In genomic region chr6:109349419-109349987, GRCh38 we compare ENCODE assay signal across 10 cellular contexts. TPM values are rescaled to one million over a fixed set of nuclear protein-coding genes. Genes with fewer than 3 reads are reported as not detected.
A peak's percentile ranks its signal among the peaks of the same experiment; 100 is the strongest.
DNase-seq lines count a peak whose midpoint lies in the region; TF ChIP-seq lines count a peak whose summit lies in the region.
"Had no signal": no experiment of that assay in that cellular context is flagged by ENCODE, and none has a peak within 500 bp of the region (broad histone marks: within the 10 kb centered on the region; RNA-seq: fewer than 3 reads in every experiment).

No MANE protein-coding gene starts in this region.

- H3K9me3 Mint-ChIP-seq in activated CD4-positive, alpha-beta memory T cell treated with anti-CD3 and anti-CD28 coated beads for 36 hours, result no peaks in the 10 kb centered on the region
- no peaks in the 10 kb centered on the region for H3K9me3 Mint-ChIP-seq in endodermal cell
- H3K9me3 Mint-ChIP-seq: activated naive CD4-positive, alpha-beta T cell treated with anti-CD3 and anti-CD28 coated beads, Interleukin-2, amount 10 ng/mL, durations not matched to agents 7 days and 5 days had no signal

- DNase-seq in NCI-H146 treated with DMSO at 0.1 percent for 48 hours (lab: John Stamatoyannopoulos, UW; ENCODE audit: unreplicated experiment) (peak; percentile 25), T47D (ENCODE audit: low read depth in 1 of 2, low spot score in 1 of 2) (peak; percentile 42 to 76), lung microvascular endothelial cell (ENCODE audit: low read depth in 2 of 2) (peak; percentile 65 to 79), MM.1S (no peak), endodermal cell (no peak), posterior cingulate gyrus (no peak)
- DNase-seq in activated CD4-positive, alpha-beta memory T cell treated with anti-CD3 and anti-CD28 coated beads for 36 hours, result no peak
- DNase-seq: activated naive CD4-positive, alpha-beta T cell treated with anti-CD3 and anti-CD28 coated beads, Interleukin-2, amount 10 ng/mL, durations not matched to agents 7 days and 5 days had no signal

- intact Hi-C loops in activated CD4-positive, alpha-beta memory T cell treated with anti-CD3 and anti-CD28 coated beads for 36 hours (cut with micrococcal nuclease), result no loop called here
- intact Hi-C loops in posterior cingulate gyrus (cut with DNase I), result no loop called here

- H3K27me3 ChIP-seq in BLaER1 treated with 17β-estradiol and CSF1 and Interleukin-3, amounts not matched to agents 10 nM and 100 nM, result no peaks in the 10 kb centered on the region
- no peaks in the 10 kb centered on the region for H3K27me3 ChIP-seq in MM.1S (replicated peaks; ENCODE audit: insufficient read depth, low read length)
- no peaks in the 10 kb centered on the region for H3K27me3 ChIP-seq in endodermal cell (ENCODE audit: control insufficient read depth, insufficient read depth, low read length, poor library complexity, severe bottlenecking)

- H3K4me3 Mint-ChIP-seq in activated CD4-positive, alpha-beta memory T cell treated with anti-CD3 and anti-CD28 coated beads for 36 hours, result no peak overlapping the region
- no peak overlapping the region for H3K4me3 Mint-ChIP-seq in endodermal cell
- H3K4me3 Mint-ChIP-seq: activated naive CD4-positive, alpha-beta T cell treated with anti-CD3 and anti-CD28 coated beads, Interleukin-2, amount 10 ng/mL, durations not matched to agents 7 days and 5 days had no signal

- POLR2A ChIA-PET in activated CD4-positive, alpha-beta memory T cell treated with anti-CD3 and anti-CD28 coated beads for 36 hours (lab: Charles Lee), result interaction anchor here (0.6 kb wide), 1 partner anchor 99 kb away, joined by 3 read pairs; no protein-coding TSS in a partner anchor

- H3K4me1 ChIP-seq in BLaER1 treated with 17β-estradiol and CSF1 and Interleukin-3, amounts not matched to agents 10 nM and 100 nM, result peaks cover 17 to 87% (median 48%) of the 10 kb centered on the region in 10 experiments
- H3K4me1 ChIP-seq in MM.1S (ENCODE audit: low read length) (no peaks in the 10 kb centered on the region), endodermal cell (ENCODE audit: control insufficient read depth, insufficient read depth, low read length) (no peaks in the 10 kb centered on the region)

- H3F3A ChIP-seq in MM.1S (ENCODE audit: insufficient read depth, low read length), result no peaks in the 10 kb centered on the region

- no peaks in the 10 kb centered on the region for H3K4me1 Mint-ChIP-seq in activated CD4-positive, alpha-beta memory T cell treated with anti-CD3 and anti-CD28 coated beads for 36 hours (ENCODE audit: low read depth)
- H3K4me1 Mint-ChIP-seq in endodermal cell, result no peaks in the 10 kb centered on the region

- H2AFZ ChIP-seq in MM.1S (ENCODE audit: low read length), result no peak overlapping the region

- in situ Hi-C loops in T47D (cut with HindIII; ENCODE audit: low pct_unique_long_range_greater_than_20kb, low sequenced_read_pairs), result no loop called here

- CTCF ChIA-PET in activated CD4-positive, alpha-beta memory T cell treated with anti-CD3 and anti-CD28 coated beads for 36 hours (lab: Charles Lee), result no interaction called here

- H3K79me2 ChIP-seq in MM.1S (ENCODE audit: low read length), result no peaks in the 10 kb centered on the region

- no peaks in the 10 kb centered on the region for H3K9me3 ChIP-seq in BLaER1 treated with 17β-estradiol and CSF1 and Interleukin-3, amounts not matched to agents 10 nM and 100 nM (replicated peaks in 1 of 11)
- H3K9me3 ChIP-seq in MM.1S (replicated peaks; ENCODE audit: insufficient read depth, low read length) (no peaks in the 10 kb centered on the region), endodermal cell (ENCODE audit: control insufficient read depth, low read length) (no peaks in the 10 kb centered on the region)

- H3K36me3 ChIP-seq in BLaER1 treated with 17β-estradiol and CSF1 and Interleukin-3, amounts not matched to agents 10 nM and 100 nM, result peaks cover 6 to 27% (median 12%) of the 10 kb centered on the region in 11 experiments; a peak in 12 of 22 replicates
- H3K36me3 ChIP-seq in MM.1S (replicated peaks; ENCODE audit: insufficient read depth, low read length), result no peaks in the 10 kb centered on the region
- H3K36me3 ChIP-seq in endodermal cell (ENCODE audit: control insufficient read depth, insufficient read depth, low read length), result no peaks in the 10 kb centered on the region

- no peaks in the 10 kb centered on the region for H3K9me2 ChIP-seq in MM.1S (replicated peaks; ENCODE audit: insufficient read depth, low read length)

- H4K20me1 ChIP-seq in BLaER1 treated with 17β-estradiol and CSF1 and Interleukin-3, amounts not matched to agents 10 nM and 100 nM, result no peaks in the 10 kb centered on the region
- H4K20me1 ChIP-seq in MM.1S (ENCODE audit: insufficient read depth, low read length), result no peaks in the 10 kb centered on the region

- WGBS in endodermal cell (ENCODE audit: insufficient coverage in 1 of 2, insufficient read length in 1 of 2), 2 experiments, result 94 to 100% methylated on average over 2 to 3 of the region's 3 CpGs

- H3K4me2 ChIP-seq in BLaER1 treated with 17β-estradiol and CSF1 and Interleukin-3, amounts not matched to agents 10 nM and 100 nM, result peak overlapping the region in 7 of 11 experiments; percentile 1 to 95 (median 85); a peak in 12 of 22 replicates
- no peak overlapping the region for H3K4me2 ChIP-seq in MM.1S (ENCODE audit: low read depth, low read length)
- H3K4me2 ChIP-seq: smooth muscle cell had no signal

- H3K27ac ChIP-seq in BLaER1 treated with 17β-estradiol and CSF1 and Interleukin-3, amounts not matched to agents 10 nM and 100 nM, result no peak overlapping the region
- H3K27ac ChIP-seq in MM.1S (ENCODE audit: low read length) (no peak overlapping the region), endodermal cell (ENCODE audit: low read depth, low read length) (no peak overlapping the region)

- no peak overlapping the region for H3K9ac ChIP-seq in BLaER1 treated with 17β-estradiol and CSF1 and Interleukin-3, amounts not matched to agents 10 nM and 100 nM
- H3K9ac ChIP-seq in MM.1S (ENCODE audit: low read length) (no peak overlapping the region), endodermal cell (ENCODE audit: extremely low read depth, low read length, poor library complexity, severe bottlenecking) (no peak overlapping the region)

- H3K27me3 Mint-ChIP-seq in activated CD4-positive, alpha-beta memory T cell treated with anti-CD3 and anti-CD28 coated beads for 36 hours, result no peaks in the 10 kb centered on the region
- no peaks in the 10 kb centered on the region for H3K27me3 Mint-ChIP-seq in endodermal cell (ENCODE audit: insufficient read depth)
- H3K27me3 Mint-ChIP-seq: activated naive CD4-positive, alpha-beta T cell treated with anti-CD3 and anti-CD28 coated beads, Interleukin-2, amount 10 ng/mL, durations not matched to agents 7 days and 5 days had no signal

- TF ChIP-seq CTCF in MM.1S (IDR thresholded peaks at IDR 0.05; ENCODE audit: low read length) (no peak), endodermal cell (conservative IDR thresholded peaks at IDR 0.05) (no peak)

- peaks cover 15% of the 10 kb centered on the region for H3K36me3 Mint-ChIP-seq in activated CD4-positive, alpha-beta memory T cell treated with anti-CD3 and anti-CD28 coated beads for 36 hours
- peaks cover 13% of the 10 kb centered on the region for H3K36me3 Mint-ChIP-seq in endodermal cell (ENCODE audit: low read depth)

- no peak overlapping the region for H3K4me3 ChIP-seq in BLaER1 treated with 17β-estradiol and CSF1 and Interleukin-3, amounts not matched to agents 10 nM and 100 nM
- H3K4me3 ChIP-seq in MM.1S (ENCODE audit: low read length) (no peak overlapping the region), endodermal cell (ENCODE audit: low read length) (no peak overlapping the region)
- H3K4me3 ChIP-seq: smooth muscle cell had no signal

- no peak overlapping the region for H3K27ac Mint-ChIP-seq in activated CD4-positive, alpha-beta memory T cell treated with anti-CD3 and anti-CD28 coated beads for 36 hours
- no peak overlapping the region for H3K27ac Mint-ChIP-seq in endodermal cell
- H3K27ac Mint-ChIP-seq: activated naive CD4-positive, alpha-beta T cell treated with anti-CD3 and anti-CD28 coated beads, Interleukin-2, amount 10 ng/mL, durations not matched to agents 7 days and 5 days had no signal

RNA-seq across cellular contexts. Expression of gene CD164, which starts 32.8 kb away (rescaled TPM):
- total RNA-seq in lung microvascular endothelial cell (107 and 122 TPM in 2 replicates), endodermal cell (100 to 1,000 TPM; 120 to 126 TPM)
- total RNA-seq in activated CD4-positive, alpha-beta memory T cell treated with anti-CD3 and anti-CD28 coated beads for 36 hours, result 100 to 1,000 TPM; 223 to 229 TPM
- 74.8 TPM for polyA plus RNA-seq in endodermal cell (2013, experiment 1 of 2)
- polyA plus RNA-seq in endodermal cell (2013, experiment 2 of 2), result 74.6 TPM

Comparison
In these comparisons a context has a peak if more than half of its experiments do, and no peak if none do; other contexts are left out.
1. DNase-seq: peak in NCI-H146 treated with DMSO at 0.1 percent for 48 hours (single experiment), T47D (2 of 2) and lung microvascular endothelial cell (2 of 2); none in activated CD4-positive, alpha-beta memory T cell treated with anti-CD3 and anti-CD28 coated beads for 36 hours (single experiment), MM.1S (single experiment), endodermal cell (single experiment) and posterior cingulate gyrus (0 of 10).